ENCODE assay signal across 32 cellular contexts in genomic region chr1:110487676-110488075, GRCh38. TPM values are rescaled to one million over a fixed set of nuclear protein-coding genes. Genes with fewer than 3 reads are reported as not detected.
DNase-seq lines count a peak whose midpoint lies in the region; ATAC-seq and TF ChIP-seq lines count a peak whose summit lies in the region.
"Had no signal": no experiment of that assay in that cellular context is flagged by ENCODE, and none has a peak within 500 bp of the region (broad histone marks: within the 10 kb centered on the region; RNA-seq: fewer than 3 reads in every experiment).

No MANE protein-coding gene starts in this region.

- no peak overlapping the region for H2AFZ ChIP-seq in PC-9

- CTCF ChIA-PET in Caco-2 (lab: Charles Lee) (no interaction called here), PC-9 (lab: Charles Lee) (no interaction called here)

- no peak overlapping the region for H3K9ac ChIP-seq in mesendoderm (ENCODE audit: low read length)

- no peak overlapping the region for H2BK15ac ChIP-seq in mesendoderm (replicated peaks; ENCODE audit: low read depth)

- no peaks in the 10 kb centered on the region for H3K27me3 Mint-ChIP-seq in Caco-2 (ENCODE audit: insufficient read depth, unreplicated experiment)
- H3K27me3 Mint-ChIP-seq in progenitor cell of endocrine pancreas = peaks cover 44% of the 10 kb centered on the region

- H3K4me3 Mint-ChIP-seq in Caco-2 (ENCODE audit: unreplicated experiment) (peak overlapping the region; percentile 28), progenitor cell of endocrine pancreas (ENCODE audit: low read depth) (no peak overlapping the region)
- H3K4me3 Mint-ChIP-seq: activated B cell treated with CpG ODN at 0.5 μM for 24 hours; activated T-cell treated with anti-CD3 and anti-CD28 coated beads, Interleukin-2, amount 50 U/mL, for 24 hours; CD4-positive, alpha-beta memory T cell; effector memory CD8-positive, alpha-beta T cell; neural crest cell; stimulated activated naive CD8-positive, alpha-beta T cell treated with anti-CD3 and anti-CD28 coated beads, Interleukin-15, amount 100 ng/mL, for 72 hours had no signal

- no peak overlapping the region for H2BK120ac ChIP-seq in mesendoderm (ENCODE audit: low read depth, low read length)

- H2BK5ac ChIP-seq in mesendoderm (ENCODE audit: low read length) = no peak overlapping the region

- H3K27ac Mint-ChIP-seq in Caco-2 (ENCODE audit: unreplicated experiment) (peak overlapping the region; percentile 65), progenitor cell of endocrine pancreas (no peak overlapping the region)
- H3K27ac Mint-ChIP-seq: activated B cell treated with CpG ODN at 0.5 μM for 24 hours; activated T-cell treated with anti-CD3 and anti-CD28 coated beads, Interleukin-2, amount 50 U/mL, for 24 hours; CD4-positive, alpha-beta memory T cell; effector memory CD8-positive, alpha-beta T cell had no signal

- DNase-seq in Caco-2 (no peak), PC-9 (no peak), erythroblast (lab: John Stamatoyannopoulos, UW) (peak; percentile 53 to 81), mesendoderm (peak; percentile 58), progenitor cell of endocrine pancreas (ENCODE audit: low spot score, unreplicated experiment) (no peak)
- DNase-seq: activated B cell treated with CpG ODN at 0.5 μM for 24 hours; activated gamma-delta T cell; activated T-cell treated with anti-CD3 and anti-CD28 coated beads, Interleukin-2, amount 50 U/mL, for 24 hours; CD4-positive, alpha-beta memory T cell; central memory CD4-positive, alpha-beta T cell; effector memory CD8-positive, alpha-beta T cell; foreskin melanocyte; GOT3; heart right ventricle; Kasumi-1; NCI-H1694; NCI-H446 treated with DMSO at 0.1 percent for 48 hours; NCI-H774; right lobe of liver; SJCRH30; stimulated activated naive CD8-positive, alpha-beta T cell treated with anti-CD3 and anti-CD28 coated beads, Interleukin-15, amount 100 ng/mL, for 72 hours; T1000; tibial artery had no signal

- H3K18ac ChIP-seq in mesendoderm (ENCODE audit: low read length) = no peak overlapping the region

- H3K79me1 ChIP-seq in mesendoderm (ENCODE audit: low read length) = no peaks in the 10 kb centered on the region

- H3K36me3 ChIP-seq in Caco-2 (ENCODE audit: control insufficient read depth, insufficient read depth, low read length) (no peaks in the 10 kb centered on the region), PC-9 (ENCODE audit: low read depth) (no peaks in the 10 kb centered on the region), mesendoderm (ENCODE audit: control insufficient read depth, insufficient read depth, low read length) (no peaks in the 10 kb centered on the region)
- H3K36me3 ChIP-seq: heart right ventricle, right lobe of liver, SJCRH30, tibial artery had no signal

- no peaks in the 10 kb centered on the region for H4K20me1 ChIP-seq in PC-9 (ENCODE audit: insufficient read depth)

- ATAC-seq in HG02870 (IDR thresholded peaks at IDR 0.05; ENCODE audit: unreplicated experiment) (no peak), HG03565 (IDR thresholded peaks at IDR 0.05; ENCODE audit: unreplicated experiment) (no peak), HG02884 (IDR thresholded peaks at IDR 0.05; ENCODE audit: unreplicated experiment) (no peak)
- ATAC-seq: effector memory CD8-positive, alpha-beta T cell; heart right ventricle; HepG2; right lobe of liver; stimulated activated naive CD8-positive, alpha-beta T cell treated with anti-CD3 and anti-CD28 coated beads, Interleukin-15, amount 100 ng/mL, for 72 hours had no signal

- TF ChIP-seq CTCF in Caco-2 (IDR thresholded peaks at IDR 0.05; ENCODE audit: insufficient read depth in 1 of 2, low read depth in 1 of 2, low read length in 1 of 2, severe bottlenecking in 1 of 2, unreplicated experiment in 1 of 2) = no peak
- no peak for TF ChIP-seq CTCF in PC-9 (conservative IDR thresholded peaks at IDR 0.05)
- no peak for TF ChIP-seq CTCF in progenitor cell of endocrine pancreas (IDR thresholded peaks at IDR 0.05; ENCODE audit: unreplicated experiment)

- no peak overlapping the region for H3K4ac ChIP-seq in mesendoderm (ENCODE audit: low read depth, low read length)

- no peaks in the 10 kb centered on the region for H3K9me2 ChIP-seq in PC-9 (ENCODE audit: insufficient read depth)

- no peaks in the 10 kb centered on the region for H3K9me3 Mint-ChIP-seq in Caco-2 (ENCODE audit: unreplicated experiment)
- H3K9me3 Mint-ChIP-seq in progenitor cell of endocrine pancreas (ENCODE audit: low read depth) = no peaks in the 10 kb centered on the region
- H3K9me3 Mint-ChIP-seq: activated B cell treated with CpG ODN at 0.5 μM for 24 hours; activated T-cell treated with anti-CD3 and anti-CD28 coated beads, Interleukin-2, amount 50 U/mL, for 24 hours; CD4-positive, alpha-beta memory T cell; effector memory CD8-positive, alpha-beta T cell; neural crest cell; stimulated activated naive CD8-positive, alpha-beta T cell treated with anti-CD3 and anti-CD28 coated beads, Interleukin-15, amount 100 ng/mL, for 72 hours had no signal

- H3K9me3 ChIP-seq in Caco-2 (no peaks in the 10 kb centered on the region), PC-9 (ENCODE audit: insufficient read depth, low read depth) (no peaks in the 10 kb centered on the region)
- H3K9me3 ChIP-seq: heart right ventricle, right lobe of liver, SJCRH30, tibial artery had no signal

- BruUV-seq in Caco-2 (replicated peaks; lab: Mats Ljungman, UMichigan) = no TSS peak
- BruUV-seq in PC-9 (replicated peaks; lab: Mats Ljungman, UMichigan) = no TSS peak

- H3K4me3 ChIP-seq in Caco-2 (ENCODE audit: low read depth, low read length) (no peak overlapping the region), PC-9 (no peak overlapping the region), mesendoderm (ENCODE audit: low read length) (no peak overlapping the region)
- H3K4me3 ChIP-seq: heart right ventricle, right lobe of liver, SJCRH30, tibial artery had no signal

- H3K79me2 ChIP-seq in PC-9 (ENCODE audit: low read depth) (no peaks in the 10 kb centered on the region), mesendoderm (ENCODE audit: control insufficient read depth, insufficient read depth, low read length) (no peaks in the 10 kb centered on the region)

- POLR2A ChIA-PET in Caco-2 (lab: Charles Lee) = no interaction called here
- POLR2A ChIA-PET in PC-9 (lab: Charles Lee; ENCODE audit: unreplicated experiment) = no interaction called here

- H3K36me3 Mint-ChIP-seq in Caco-2 (ENCODE audit: insufficient read depth, unreplicated experiment) = peaks cover 59% of the 10 kb centered on the region
- H3K36me3 Mint-ChIP-seq in progenitor cell of endocrine pancreas (ENCODE audit: insufficient read depth) = no peaks in the 10 kb centered on the region
- H3K36me3 Mint-ChIP-seq: CD4-positive, alpha-beta memory T cell had no signal

- H3K4me1 ChIP-seq in Caco-2 = no peaks in the 10 kb centered on the region
- H3K4me1 ChIP-seq in PC-9 (replicated peaks; ENCODE audit: insufficient read depth) = peaks cover 8% of the 10 kb centered on the region; the same call in 1 of the 2 replicates
- peaks cover 6% of the 10 kb centered on the region for H3K4me1 ChIP-seq in mesendoderm (ENCODE audit: control insufficient read depth, low read depth, low read length)
- H3K4me1 ChIP-seq: right lobe of liver, SJCRH30, tibial artery had no signal

- H3K4me1 Mint-ChIP-seq in Caco-2 (ENCODE audit: low read depth, unreplicated experiment) (peaks cover 8% of the 10 kb centered on the region), progenitor cell of endocrine pancreas (ENCODE audit: low read depth) (peaks cover 2% of the 10 kb centered on the region)
- H3K4me1 Mint-ChIP-seq: activated B cell treated with CpG ODN at 0.5 μM for 24 hours, neural crest cell had no signal

- no peak overlapping the region for H3K27ac ChIP-seq in PC-9
- no peak overlapping the region for H3K27ac ChIP-seq in mesendoderm (ENCODE audit: low read depth, low read length)
- H3K27ac ChIP-seq: heart right ventricle, right lobe of liver, SJCRH30, tibial artery had no signal

- no peak overlapping the region for H4K8ac ChIP-seq in mesendoderm (ENCODE audit: low read depth, low read length)

- WGBS in mesendoderm (ENCODE audit: extremely low coverage, insufficient coverage, low lambda C conversion rate) = no CpG with 5 or more reads among the region's 5 CpGs

- H3F3A ChIP-seq in PC-9 (ENCODE audit: insufficient read depth, low read depth) = no peaks in the 10 kb centered on the region

- no peak overlapping the region for H3K23ac ChIP-seq in mesendoderm (ENCODE audit: low read length)

- intact Hi-C loops in Caco-2 (cut with micrococcal nuclease; ENCODE audit: unreplicated experiment) = no loop called here
- intact Hi-C loops in PC-9 (cut with micrococcal nuclease; ENCODE audit: unreplicated experiment) = no loop called here

- TF ChIP-seq POLR2A in erythroblast (IDR thresholded peaks at IDR 0.05; ENCODE audit: low read length) = no peak

- no peak overlapping the region for H2AK5ac ChIP-seq in mesendoderm (ENCODE audit: low read length)

- H3K4me2 ChIP-seq in PC-9 (peak overlapping the region; percentile 20; the same call in 1 of the 2 replicates), mesendoderm (ENCODE audit: low read length) (no peak overlapping the region)

- no peak overlapping the region for H4K5ac ChIP-seq in mesendoderm (ENCODE audit: low read length)

- H3K27me3 ChIP-seq in Caco-2 (replicated peaks; ENCODE audit: control insufficient read depth, insufficient read depth, low read length) = no peaks in the 10 kb centered on the region
- no peaks in the 10 kb centered on the region for H3K27me3 ChIP-seq in PC-9 (ENCODE audit: insufficient read depth, low read depth)
- H3K27me3 ChIP-seq in mesendoderm (ENCODE audit: insufficient read depth, low read length, poor library complexity) = no peaks in the 10 kb centered on the region
- H3K27me3 ChIP-seq: right lobe of liver had no signal

- peak overlapping the region; percentile 64 for H3K56ac ChIP-seq in mesendoderm (ENCODE audit: low read length)

RNA-seq across cellular contexts. Expression of gene KCNA10, which starts 31.3 kb away (rescaled TPM):
- not detected in 2 replicates for total RNA-seq in Caco-2 (2022)
- not detected in 2 replicates for total RNA-seq in PC-9 (2021)
- not detected for polyA plus RNA-seq in mesendoderm (2013, experiment 1 of 2)
- not detected for polyA plus RNA-seq in mesendoderm (2013, experiment 2 of 2)
- total RNA-seq in progenitor cell of endocrine pancreas = not detected in 2 replicates
- total RNA-seq: A673; activated B cell treated with CpG ODN at 0.5 μM for 24 hours; astrocyte; CD4-positive, alpha-beta memory T cell; heart right ventricle; HepG2; neural crest cell; posterior vena cava; right lobe of liver; SJCRH30 had no signal
- polyA plus RNA-seq: CD4-positive, alpha-beta memory T cell; esophagus; heart right ventricle; HepG2 had no signal

RNA-seq across cellular contexts. Expression of gene PROK1, which starts 36.7 kb away (rescaled TPM):
- not detected in 2 replicates for total RNA-seq in Caco-2 (2022)
- not detected in 2 replicates for total RNA-seq in PC-9 (2021)
- polyA plus RNA-seq in mesendoderm (2013, experiment 1 of 2) = 1.0 TPM
- polyA plus RNA-seq in mesendoderm (2013, experiment 2 of 2) = 0.95 TPM
- not detected in 2 replicates for total RNA-seq in progenitor cell of endocrine pancreas
- total RNA-seq: A673; activated B cell treated with CpG ODN at 0.5 μM for 24 hours; astrocyte; CD4-positive, alpha-beta memory T cell; HepG2; neural crest cell; right lobe of liver; SJCRH30 had no signal
- polyA plus RNA-seq: CD4-positive, alpha-beta memory T cell had no signal

Comparison
In these comparisons a context has a peak if more than half of its experiments do, and no peak if none do; other contexts are left out.
1. DNase-seq: peak in erythroblast (2 of 2) and mesendoderm (single experiment); none in Caco-2 (0 of 2), PC-9 (0 of 2) and progenitor cell of endocrine pancreas (single experiment).